30 cellular contexts compared by ENCODE assay signal in the genomic region with DNA sequence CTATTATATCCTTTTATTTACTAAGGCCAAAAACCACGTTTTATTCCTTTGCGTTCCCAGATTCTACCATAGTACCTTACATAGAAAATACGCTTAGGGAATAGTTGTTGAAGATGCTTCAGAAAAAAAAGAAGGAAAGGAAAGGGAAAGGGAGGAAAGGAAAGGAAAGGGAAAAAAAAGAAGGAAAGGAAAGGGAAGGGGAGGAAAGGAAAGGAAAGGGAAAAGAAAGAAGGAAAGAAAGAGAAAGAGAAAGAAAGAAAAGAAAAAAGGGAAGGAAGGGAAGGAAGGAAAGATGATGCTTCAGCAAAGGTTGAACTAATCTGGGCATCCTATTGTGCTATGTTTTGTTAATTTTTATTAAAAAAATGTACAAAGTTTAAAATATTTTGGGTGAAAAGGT.
"Had no signal": no experiment of that assay in that cellular context is flagged by ENCODE, and none has a peak within 500 bp of the region (broad histone marks: within the 10 kb centered on the region; RNA-seq: fewer than 3 reads in every experiment).

No MANE protein-coding gene starts in this region.

- H3K27me3 ChIP-seq: colonic mucosa, dorsolateral prefrontal cortex, esophagus muscularis mucosa, esophagus squamous epithelium, foreskin keratinocyte, gastrocnemius medialis, gastroesophageal sphincter, heart left ventricle, heart right ventricle, hepatocyte had no signal

- H3K9me3 Mint-ChIP-seq: effector memory CD8-positive, alpha-beta T cell had no signal

- ATAC-seq: effector memory CD8-positive, alpha-beta T cell; esophagus mucosa; foreskin keratinocyte; gastrocnemius medialis; gastroesophageal sphincter; heart left ventricle had no signal

- H3K27ac ChIP-seq: colonic mucosa, coronary artery, dorsolateral prefrontal cortex, epithelial cell of prostate, esophagus muscularis mucosa, esophagus squamous epithelium, foreskin keratinocyte, gastrocnemius medialis, gastroesophageal sphincter, heart left ventricle, heart right ventricle, hepatocyte had no signal

- H3K4me1 ChIP-seq: colonic mucosa, esophagus squamous epithelium, foreskin keratinocyte, gastrocnemius medialis, gastroesophageal sphincter had no signal

- DNase-seq: colonic mucosa; cortex of kidney; dermis blood vessel endothelial cell; dorsolateral prefrontal cortex; effector CD4-positive, alpha-beta T cell; effector CD8-positive, alpha-beta T cell; effector memory CD4-positive, alpha-beta T cell; effector memory CD8-positive, alpha-beta T cell; endodermal cell; erythroblast; esophagus squamous epithelium; foreskin fibroblast; foreskin keratinocyte; foreskin melanocyte; gastrocnemius medialis; glutamatergic neuron; head of caudate nucleus; heart left ventricle; heart right ventricle; hippocampal formation had no signal

- H3K27me3 Mint-ChIP-seq: dendritic cell treated with granulocyte-macrophage colony-stimulating factor and Interleukin-4, amounts not matched to agents 40 ng/mL and 50 ng/mL, for 4 days; effector memory CD8-positive, alpha-beta T cell had no signal

- H3K36me3 ChIP-seq: colonic mucosa, esophagus muscularis mucosa, esophagus squamous epithelium, gastrocnemius medialis, gastroesophageal sphincter had no signal

- FAIRE-seq: endometrium, endothelial cell of umbilical vein, frontal cortex had no signal

- H3K4me2 ChIP-seq: hepatocyte had no signal

- H3K4me3 ChIP-seq: colonic mucosa, coronary artery, dorsolateral prefrontal cortex, esophagus muscularis mucosa, esophagus squamous epithelium, gastrocnemius medialis, gastroesophageal sphincter, heart left ventricle, heart right ventricle, hepatocyte had no signal

- H2AFZ ChIP-seq: hepatocyte had no signal

- H3K4me1 Mint-ChIP-seq: endodermal cell had no signal

- H3K79me2 ChIP-seq: hepatocyte had no signal

- H3K27ac Mint-ChIP-seq: dendritic cell treated with granulocyte-macrophage colony-stimulating factor and Interleukin-4, amounts not matched to agents 40 ng/mL and 50 ng/mL, for 4 days; effector memory CD8-positive, alpha-beta T cell; endodermal cell had no signal

- H3K9me3 ChIP-seq: colonic mucosa, esophagus muscularis mucosa, esophagus squamous epithelium, gastrocnemius medialis, gastroesophageal sphincter, heart left ventricle, heart right ventricle had no signal

- H3K4me3 Mint-ChIP-seq: dendritic cell treated with granulocyte-macrophage colony-stimulating factor and Interleukin-4, amounts not matched to agents 40 ng/mL and 50 ng/mL, for 4 days; effector memory CD8-positive, alpha-beta T cell; endodermal cell had no signal
